ENCODE assay signal across 23 cellular contexts in genomic region chr7:68438016-68438415, GRCh38.
"Had no signal": no experiment of that assay in that cellular context is flagged by ENCODE, and none has a peak within 500 bp of the region (broad histone marks: within the 10 kb centered on the region; RNA-seq: fewer than 3 reads in every experiment).

No MANE protein-coding gene starts in this region.

- H3K27me3 Mint-ChIP-seq: activated CD4-positive, alpha-beta T cell treated with anti-CD3 and anti-CD28 coated beads, Interleukin-2, amount 10 ng/mL, durations not matched to agents 24 days and 14 days; activated naive CD8-positive, alpha-beta T cell treated with anti-CD3 and anti-CD28 coated beads for 36 hours had no signal

- H3K4me1 ChIP-seq: colonic mucosa had no signal

- DNase-seq: activated CD4-positive, alpha-beta T cell treated with anti-CD3 and anti-CD28 coated beads, Interleukin-2, amount 10 ng/mL, durations not matched to agents 24 days and 14 days; activated CD4-positive, alpha-beta T cell treated with anti-CD3 and anti-CD28 coated beads, Interleukin-2, amount 50 U/mL, for 48 hours; activated CD4-positive, CD25-positive, alpha-beta regulatory T cell treated with anti-CD3 and anti-CD28 coated beads, Interleukin-2, amount 50 U/mL, for 72 hours; activated effector memory CD4-positive, alpha-beta T cell treated with anti-CD3 and anti-CD28 coated beads, Interleukin-2, amount 50 U/mL, for 16 hours; activated naive CD4-positive, alpha-beta T cell treated with Interleukin-2 at 50 U/mL for 16 hours; activated naive CD8-positive, alpha-beta T cell treated with anti-CD3 and anti-CD28 coated beads for 36 hours; activated T-cell treated with anti-CD3 and anti-CD28 coated beads, Interleukin-2, amount 50 U/mL, for 4 hours; brain microvascular endothelial cell; colonic mucosa; NCI-H1092; NCI-H1417; NCI-H1694 treated with DMSO at 0.1 percent for 48 hours; NCI-H2081 treated with DMSO at 0.1 percent for 48 hours; NCI-H2171; NCI-H2227 treated with DMSO at 0.1 percent for 48 hours; NCI-H510A treated with DMSO at 0.1 percent for 48 hours; NCI-H774; PC-3; SHP77 treated with DMSO at 0.1 percent for 48 hours had no signal

- H3K36me3 Mint-ChIP-seq: activated naive CD8-positive, alpha-beta T cell treated with anti-CD3 and anti-CD28 coated beads for 36 hours; WTC11 had no signal

- H3K27ac Mint-ChIP-seq: activated CD4-positive, alpha-beta T cell treated with anti-CD3 and anti-CD28 coated beads, Interleukin-2, amount 10 ng/mL, durations not matched to agents 24 days and 14 days; activated naive CD8-positive, alpha-beta T cell treated with anti-CD3 and anti-CD28 coated beads for 36 hours; T-helper 1 cell treated with Interleukin-12 subunit alpha and Interleukin-12 subunit beta and Interleukin-4 antibody, amounts not matched to agents 30 μg/mL and 1 μg/mL, for 36 hours; WTC11 had no signal

- H3K4me3 Mint-ChIP-seq: activated CD4-positive, alpha-beta T cell treated with anti-CD3 and anti-CD28 coated beads, Interleukin-2, amount 10 ng/mL, durations not matched to agents 24 days and 14 days; activated naive CD8-positive, alpha-beta T cell treated with anti-CD3 and anti-CD28 coated beads for 36 hours; activated T-cell treated with anti-CD3 and anti-CD28 coated beads, Interleukin-2, amount 50 U/mL, for 4 hours; T-helper 1 cell treated with Interleukin-12 subunit alpha and Interleukin-12 subunit beta and Interleukin-4 antibody, amounts not matched to agents 30 μg/mL and 1 μg/mL, for 36 hours; WTC11 had no signal

- ATAC-seq: activated T-cell treated with anti-CD3 and anti-CD28 coated beads, Interleukin-2, amount 50 U/mL, for 4 hours; PC-3; WTC11 had no signal

- H3K4me2 ChIP-seq: KMS-11 had no signal

- H3K27me3 ChIP-seq: brain microvascular endothelial cell, cardiac muscle cell, colonic mucosa had no signal

- H3K4me1 Mint-ChIP-seq: activated CD4-positive, alpha-beta T cell treated with anti-CD3 and anti-CD28 coated beads, Interleukin-2, amount 10 ng/mL, durations not matched to agents 24 days and 14 days; activated naive CD8-positive, alpha-beta T cell treated with anti-CD3 and anti-CD28 coated beads for 36 hours had no signal

- H3K4me3 ChIP-seq: cardiac muscle cell, colonic mucosa had no signal

- H3K27ac ChIP-seq: brain microvascular endothelial cell, cardiac muscle cell, colonic mucosa, KMS-11 had no signal

- H3K9me3 ChIP-seq: colonic mucosa had no signal

- H3K36me3 ChIP-seq: brain microvascular endothelial cell, cardiac muscle cell, colonic mucosa had no signal
